ENCODE assay signal across 26 cellular contexts in the genomic region with DNA sequence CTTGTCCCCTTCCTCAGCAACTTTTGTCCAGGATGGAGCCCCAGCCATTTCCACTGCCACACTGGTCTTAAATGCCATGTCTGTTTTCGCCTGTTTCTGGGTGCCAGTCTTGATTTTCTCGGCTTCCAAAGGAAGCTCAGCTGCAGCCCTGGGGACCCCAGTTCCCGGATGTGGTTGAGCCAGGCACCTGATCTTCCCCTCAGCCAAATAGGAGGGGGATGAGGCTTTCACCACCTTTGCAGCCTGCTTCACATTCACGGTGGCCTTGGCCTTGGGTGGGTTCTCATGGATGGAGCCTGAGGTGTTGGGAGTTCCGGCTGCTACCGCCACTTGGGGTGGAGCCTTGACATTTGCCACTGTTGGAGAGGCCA. TPM values are rescaled to one million over a fixed set of nuclear protein-coding genes. Genes with fewer than 3 reads are reported as not detected.
DNase-seq lines count a peak whose midpoint lies in the region; ATAC-seq and TF ChIP-seq lines count a peak whose summit lies in the region.
"Had no signal": no experiment of that assay in that cellular context is flagged by ENCODE, and none has a peak within 500 bp of the region (broad histone marks: within the 10 kb centered on the region; RNA-seq: fewer than 3 reads in every experiment).

No MANE protein-coding gene starts in this region.

- no peaks in the 10 kb centered on the region for H3K4me1 Mint-ChIP-seq in stimulated activated naive CD8-positive, alpha-beta T cell treated with anti-CD3 and anti-CD28 coated beads, Interleukin-15, amount 100 ng/mL, for 72 hours

- POLR2A ChIA-PET in PC-9 (lab: Charles Lee; ENCODE audit: unreplicated experiment) = no interaction called here

- no peaks in the 10 kb centered on the region for H3K9me3 ChIP-seq in DND-41 (ENCODE audit: insufficient read depth, low read length, severe bottlenecking)
- no peaks in the 10 kb centered on the region for H3K9me3 ChIP-seq in Loucy (ENCODE audit: insufficient read depth, low read depth, low read length)
- H3K9me3 ChIP-seq in PC-9 (ENCODE audit: insufficient read depth, low read depth) = no peaks in the 10 kb centered on the region
- H3K9me3 ChIP-seq: MG63 had no signal

- no peak overlapping the region for H3K4me3 Mint-ChIP-seq in stimulated activated naive CD8-positive, alpha-beta T cell treated with anti-CD3 and anti-CD28 coated beads, Interleukin-15, amount 100 ng/mL, for 72 hours
- H3K4me3 Mint-ChIP-seq: CD14-positive monocyte had no signal

- H3K9me3 Mint-ChIP-seq in stimulated activated naive CD8-positive, alpha-beta T cell treated with anti-CD3 and anti-CD28 coated beads, Interleukin-15, amount 100 ng/mL, for 72 hours = no peaks in the 10 kb centered on the region
- H3K9me3 Mint-ChIP-seq: CD14-positive monocyte had no signal

- peak; percentile 89 for ATAC-seq in DND-41 (ENCODE audit: insufficient read depth, low read depth)
- no peak for ATAC-seq in stimulated activated naive CD8-positive, alpha-beta T cell treated with anti-CD3 and anti-CD28 coated beads, Interleukin-15, amount 100 ng/mL, for 72 hours
- ATAC-seq: Panc1 had no signal

- H3K4me3 ChIP-seq in DND-41 (ENCODE audit: low read depth in 1 of 2, low read length in 2 of 2) (no peak overlapping the region), Loucy (ENCODE audit: low read length, poor library complexity, severe bottlenecking) (peak overlapping the region; percentile 47), PC-9 (no peak overlapping the region)
- H3K4me3 ChIP-seq: MG63, SK-N-MC had no signal

- intact Hi-C loops in PC-9 (cut with micrococcal nuclease; ENCODE audit: unreplicated experiment) = no loop called here

- DNase-seq in DND-41 = peak; percentile 68
- DNase-seq in islet precursor cell = peak; percentile 43
- no peak for DNase-seq in PC-9
- DNase-seq in stimulated activated naive CD8-positive, alpha-beta T cell treated with anti-CD3 and anti-CD28 coated beads, Interleukin-15, amount 100 ng/mL, for 72 hours = no peak
- DNase-seq in NCI-H774 (lab: John Stamatoyannopoulos, UW) = no peak
- no peak for DNase-seq in NCI-H82 (lab: John Stamatoyannopoulos, UW)
- DNase-seq: DMS153; MG63; NCI-H1048; NCI-H1417 treated with DMSO at 0.1 percent for 48 hours; NCI-H1694 treated with DMSO at 0.1 percent for 48 hours; NCI-H2081; NCI-H2171; NCI-H345; NCI-H510A treated with DMSO at 0.1 percent for 48 hours; NCI-H748 treated with DMSO at 0.1 percent for 48 hours; NK-92 treated with Interleukin-12 subunit alpha and Interleukin-12 subunit beta, amount 100 ng/mL, for 24 hours; SHP77 treated with DMSO at 0.1 percent for 48 hours had no signal

- no peaks in the 10 kb centered on the region; the same call in 1 of the 2 replicates for H4K20me1 ChIP-seq in DND-41 (ENCODE audit: insufficient read depth, low read length)
- H4K20me1 ChIP-seq in Loucy (ENCODE audit: insufficient read depth, low read length, poor library complexity, severe bottlenecking) = no peaks in the 10 kb centered on the region
- H4K20me1 ChIP-seq in PC-9 (ENCODE audit: insufficient read depth) = no peaks in the 10 kb centered on the region

- CTCF ChIA-PET in PC-9 (lab: Charles Lee) = no interaction called here

- H3K27me3 Mint-ChIP-seq in stimulated activated naive CD8-positive, alpha-beta T cell treated with anti-CD3 and anti-CD28 coated beads, Interleukin-15, amount 100 ng/mL, for 72 hours = no peaks in the 10 kb centered on the region

- H2AFZ ChIP-seq in DND-41 (ENCODE audit: low read depth, low read length) (no peak overlapping the region), Loucy (ENCODE audit: low read length) (no peak overlapping the region), PC-9 (no peak overlapping the region)

- no peak for TF ChIP-seq CTCF in DND-41 (IDR thresholded peaks at IDR 0.05; ENCODE audit: borderline replicate concordance, extremely low read depth, low read length, poor library complexity, severe bottlenecking)
- no peak for TF ChIP-seq CTCF in Loucy (conservative IDR thresholded peaks at IDR 0.05; ENCODE audit: low read length)
- TF ChIP-seq CTCF in PC-9 (conservative IDR thresholded peaks at IDR 0.05) = no peak

- peak overlapping the region; percentile 28; the same call in 1 of the 2 replicates for H3K27ac ChIP-seq in DND-41 (ENCODE audit: low read length)
- no peak overlapping the region for H3K27ac ChIP-seq in PC-9
- H3K27ac ChIP-seq: HL-60, RWPE1, SK-N-MC had no signal

- H3K79me2 ChIP-seq in DND-41 (ENCODE audit: insufficient read depth, low read length) = no peaks in the 10 kb centered on the region
- H3K79me2 ChIP-seq in Loucy (ENCODE audit: insufficient read depth, low read length) = no peaks in the 10 kb centered on the region
- H3K79me2 ChIP-seq in PC-9 (ENCODE audit: low read depth) = no peaks in the 10 kb centered on the region

- no peak overlapping the region for H3K27ac Mint-ChIP-seq in stimulated activated naive CD8-positive, alpha-beta T cell treated with anti-CD3 and anti-CD28 coated beads, Interleukin-15, amount 100 ng/mL, for 72 hours

- H3K27me3 ChIP-seq in DND-41 (ENCODE audit: insufficient read depth, low read length, poor library complexity) (no peaks in the 10 kb centered on the region), Loucy (ENCODE audit: insufficient read depth, low read length, poor library complexity, severe bottlenecking) (no peaks in the 10 kb centered on the region), PC-9 (ENCODE audit: insufficient read depth, low read depth) (no peaks in the 10 kb centered on the region)
- H3K27me3 ChIP-seq: MG63 had no signal

- H3K4me2 ChIP-seq in DND-41 (ENCODE audit: insufficient read depth, low read length) (no peak overlapping the region), Loucy (ENCODE audit: low read depth, low read length, poor library complexity, severe bottlenecking) (peak overlapping the region; percentile 72), PC-9 (no peak overlapping the region)

- no peaks in the 10 kb centered on the region for H3F3A ChIP-seq in Loucy (ENCODE audit: low read depth)
- H3F3A ChIP-seq in PC-9 (ENCODE audit: insufficient read depth, low read depth) = peaks cover 13% of the 10 kb centered on the region

- H3K36me3 ChIP-seq in DND-41 (ENCODE audit: insufficient read depth, low read length) (no peaks in the 10 kb centered on the region), Loucy (ENCODE audit: insufficient read depth, low read length) (no peaks in the 10 kb centered on the region), PC-9 (ENCODE audit: low read depth) (no peaks in the 10 kb centered on the region)

- H3K9me2 ChIP-seq in Loucy (replicated peaks; ENCODE audit: low read depth, low read length) (no peaks in the 10 kb centered on the region), PC-9 (ENCODE audit: insufficient read depth) (no peaks in the 10 kb centered on the region)

- H3K9ac ChIP-seq in DND-41 (ENCODE audit: low read depth, low read length) (no peak overlapping the region), Loucy (ENCODE audit: low read depth, low read length, poor library complexity, severe bottlenecking) (peak overlapping the region; percentile 52)

- BruUV-seq in PC-9 (replicated peaks; lab: Mats Ljungman, UMichigan) = no TSS peak

- peaks cover 13% of the 10 kb centered on the region for H3K4me1 ChIP-seq in DND-41 (ENCODE audit: insufficient read depth, low read length)
- peaks cover 14% of the 10 kb centered on the region for H3K4me1 ChIP-seq in Loucy (ENCODE audit: insufficient read depth, low read length, poor library complexity, severe bottlenecking)
- H3K4me1 ChIP-seq in PC-9 (replicated peaks; ENCODE audit: insufficient read depth) = no peaks in the 10 kb centered on the region

RNA-seq across cellular contexts. Expression of a gene that starts 8.7 kb away (rescaled TPM):
- 5.6 and 7.3 TPM in 2 replicates for total RNA-seq in PC-9 (2021)

RNA-seq across cellular contexts. Expression of a gene that starts 15.8 kb away (rescaled TPM):
- total RNA-seq in PC-9 (2021) = 115 and 150 TPM in 2 replicates

RNA-seq across cellular contexts. Expression of a gene that starts 39.4 kb away (rescaled TPM):
- total RNA-seq in PC-9 (2021) = 2.2 and 3.8 TPM in 2 replicates
- total RNA-seq: A673; T-helper 1 cell treated with Interleukin-12 subunit alpha and Interleukin-12 subunit beta and Interleukin-4 antibody, amounts not matched to agents 30 ng/mL and 1 ng/mL, for 36 hours had no signal

RNA-seq across cellular contexts. Expression of a gene that starts 57.3 kb away (rescaled TPM):
- total RNA-seq in PC-9 (2021) = 291 and 323 TPM in 2 replicates

Comparison
In these comparisons a context has a peak if more than half of its experiments do, and no peak if none do; other contexts are left out.
1. DNase-seq: peak in DND-41 (single experiment) and islet precursor cell (single experiment); none in PC-9 (0 of 2), stimulated activated naive CD8-positive, alpha-beta T cell treated with anti-CD3 and anti-CD28 coated beads, Interleukin-15, amount 100 ng/mL, for 72 hours (0 of 2), NCI-H774 (single experiment) and NCI-H82 (single experiment).